ENCODE assay signal across 9 cellular contexts in genomic region chr14:77375164-77375950, GRCh38. TPM values are rescaled to one million over a fixed set of nuclear protein-coding genes. Genes with fewer than 3 reads are reported as not detected.
A peak's percentile ranks its signal among the peaks of the same experiment; 100 is the strongest.
DNase-seq lines count a peak whose midpoint lies in the region; ATAC-seq and TF ChIP-seq lines count a peak whose summit lies in the region.
"Had no signal": no experiment of that assay in that cellular context is flagged by ENCODE, and none has a peak within 500 bp of the region (broad histone marks: within the 10 kb centered on the region; RNA-seq: fewer than 3 reads in every experiment).

No MANE protein-coding gene starts in this region.

- H3K27me3 ChIP-seq in left ventricle myocardium inferior (ENCODE audit: low read depth) = no peaks in the 10 kb centered on the region
- H3K27me3 ChIP-seq in PC-3 (ENCODE audit: low read length) = no peaks in the 10 kb centered on the region
- H3K27me3 ChIP-seq in fibroblast of lung (ENCODE audit: control insufficient read depth, insufficient read depth, low read length) = no peaks in the 10 kb centered on the region
- H3K27me3 ChIP-seq in tibial artery = no peaks in the 10 kb centered on the region

- H3K9me3 ChIP-seq in left ventricle myocardium inferior (replicated peaks) (no peaks in the 10 kb centered on the region), PC-3 (ENCODE audit: low read length) (no peaks in the 10 kb centered on the region), fibroblast of lung (ENCODE audit: control insufficient read depth, insufficient read depth, low read depth, low read length) (no peaks in the 10 kb centered on the region), tibial artery (no peaks in the 10 kb centered on the region)

- peak overlapping the region; percentile 92 for H3K4me2 ChIP-seq in PC-3 (ENCODE audit: low read length)
- peak overlapping the region; percentile 91 for H3K4me2 ChIP-seq in fibroblast of lung (ENCODE audit: extremely low read depth, insufficient read depth, low read length)

- CTCF ChIA-PET in PC-3 (lab: Charles Lee) = no interaction called here

- TF ChIP-seq CTCF in left ventricle myocardium inferior (IDR thresholded peaks at IDR 0.05; ENCODE audit: borderline replicate concordance) (no peak), PC-3 (conservative IDR thresholded peaks at IDR 0.05; ENCODE audit: low read depth, low read length) (no peak), fibroblast of lung (conservative IDR thresholded peaks at IDR 0.05 in 1 of 2, IDR thresholded peaks at IDR 0.05 in 1 of 2; ENCODE audit: low read depth in 1 of 2, low read length in 2 of 2) (no peak), tibial artery (IDR thresholded peaks at IDR 0.05) (no peak)

- H2AFZ ChIP-seq in PC-3 (ENCODE audit: low read length) (peak overlapping the region; percentile 98; the same call in 1 of the 2 replicates), fibroblast of lung (ENCODE audit: low read length) (no peak overlapping the region)

- no peaks in the 10 kb centered on the region for H3F3A ChIP-seq in PC-3 (ENCODE audit: low read length, unreplicated experiment)

- H4K20me1 ChIP-seq in PC-3 (ENCODE audit: low read length) = no peaks in the 10 kb centered on the region
- H4K20me1 ChIP-seq in fibroblast of lung (ENCODE audit: control insufficient read depth, extremely low read depth, insufficient read depth, low read length) = no peaks in the 10 kb centered on the region

- ATAC-seq in Right ventricle myocardium superior (ENCODE audit: poor library complexity) (no peak), PC-3 (no peak), HG03108 (IDR thresholded peaks at IDR 0.05; ENCODE audit: unreplicated experiment) (no peak)

- POLR2A ChIA-PET in PC-3 (lab: Charles Lee; ENCODE audit: unreplicated experiment) = no interaction called here

- H3K79me2 ChIP-seq in PC-3 (ENCODE audit: low read length) (peaks cover 35% of the 10 kb centered on the region), fibroblast of lung (ENCODE audit: control insufficient read depth, insufficient read depth, low read length) (no peaks in the 10 kb centered on the region)

- H3K36me3 ChIP-seq in left ventricle myocardium inferior (no peaks in the 10 kb centered on the region), PC-3 (ENCODE audit: low read depth, low read length) (no peaks in the 10 kb centered on the region), fibroblast of lung (ENCODE audit: control insufficient read depth, insufficient read depth, low read length) (no peaks in the 10 kb centered on the region), tibial artery (no peaks in the 10 kb centered on the region)

- peak overlapping the region; percentile 86 for H3K9ac ChIP-seq in PC-3 (ENCODE audit: low read length)
- no peak overlapping the region for H3K9ac ChIP-seq in fibroblast of lung (ENCODE audit: insufficient read depth, low read length)

- H3K4me3 ChIP-seq in left ventricle myocardium inferior (peak overlapping the region; percentile 91), PC-3 (ENCODE audit: low read length) (peak overlapping the region; percentile 92), fibroblast of lung (replicated peaks in 1 of 4; ENCODE audit: control extremely low read depth in 1 of 4, insufficient read depth in 1 of 4, low read depth in 3 of 4, low read length in 4 of 4) (peak overlapping the region in 2 of 4 experiments; percentile 72 to 73), tibial artery (peak overlapping the region; percentile 71 to 89)

- BruUV-seq in PC-3 (replicated peaks; lab: Mats Ljungman, UMichigan) = TSS peak; percentile 34

- H3K27ac ChIP-seq in left ventricle myocardium inferior (replicated peaks) (no peak overlapping the region), PC-3 (ENCODE audit: low read length) (no peak overlapping the region), fibroblast of lung (ENCODE audit: insufficient read depth, low read length) (no peak overlapping the region), tibial artery (no peak overlapping the region)

- intact Hi-C loops in left ventricle myocardium inferior (cut with micrococcal nuclease) = no loop called here
- intact Hi-C loops in Right ventricle myocardium superior (cut with DNase I) = loop anchor here (5.0 kb wide), 1 partner anchor 48 kb away; no protein-coding TSS in a partner anchor
- intact Hi-C loops in PC-3 (cut with micrococcal nuclease) = no loop called here
- intact Hi-C loops in tibial artery (cut with DNase I; ENCODE audit: low total_unique reads) = no loop called here

- H3K4me1 ChIP-seq in left ventricle myocardium inferior (peaks cover 28% of the 10 kb centered on the region), PC-3 (ENCODE audit: insufficient read depth, low read length) (peaks cover 27% of the 10 kb centered on the region), fibroblast of lung (ENCODE audit: control insufficient read depth, extremely low read depth, insufficient read depth, low read length) (no peaks in the 10 kb centered on the region), tibial artery (peaks cover 0 to 15% (median 12%) of the 10 kb centered on the region in 4 donors)

- DNase-seq in left ventricle myocardium inferior (no peak), Right ventricle myocardium superior (no peak), PC-3 (no peak), fibroblast of lung (ENCODE audit: low read depth in 2 of 2) (no peak), tibial artery (no peak), ureter (ENCODE audit: low spot score) (no peak)
- no peak for DNase-seq in stimulated activated naive CD4-positive, alpha-beta T cell treated with Interleukin-2 at 50 U/mL for 16 hours (lab: John Stamatoyannopoulos, UW)
- DNase-seq: NCI-H2081 treated with DMSO at 0.1 percent for 48 hours had no signal

- H3K9me2 ChIP-seq in PC-3 (replicated peaks; ENCODE audit: low read length) = no peaks in the 10 kb centered on the region

RNA-seq across cellular contexts. Expression of gene TMED8, which starts 1.5 kb away (rescaled TPM):
- total RNA-seq in left ventricle myocardium inferior = 5.4 TPM
- total RNA-seq in Right ventricle myocardium superior = 4.8 TPM
- 16.8 and 17.8 TPM in 2 replicates for total RNA-seq in PC-3 (2014; rRNA removed)
- 7.4 TPM in 2 replicates for total RNA-seq in fibroblast of lung
- 5.1 and 7.0 TPM in 2 replicates for polyA plus RNA-seq in fibroblast of lung
- polyA plus RNA-seq in fibroblast of lung (2012) = 3.2 and 4.3 TPM in 2 replicates
- polyA minus RNA-seq in fibroblast of lung (ENCODE audit: low replicate concordance) = 5.5 and 7.1 TPM in 2 replicates
- total RNA-seq in ureter = 13.3 TPM

RNA-seq across cellular contexts. Expression of gene SAMD15, which starts 1.8 kb away (rescaled TPM):
- total RNA-seq in left ventricle myocardium inferior (0.08 TPM), Right ventricle myocardium superior (not detected), PC-3 (2014; rRNA removed) (1.2 and 6.2 TPM in 2 replicates), fibroblast of lung (0.33 and 0.77 TPM in 2 replicates), ureter (1.8 TPM)
- polyA plus RNA-seq in fibroblast of lung = 0.69 and 1.1 TPM in 2 replicates
- polyA plus RNA-seq in fibroblast of lung (2012) = 0.31 and 0.70 TPM in 2 replicates
- polyA minus RNA-seq in fibroblast of lung (ENCODE audit: low replicate concordance) = 0.19 TPM in 1 of 2 replicates, not detected in the other

RNA-seq across cellular contexts. Expression of gene NOXRED1, which starts 48.0 kb away (rescaled TPM):
- 0.14 TPM for total RNA-seq in left ventricle myocardium inferior
- not detected for total RNA-seq in Right ventricle myocardium superior
- 0.33 and 0.46 TPM in 2 replicates for total RNA-seq in PC-3 (2014; rRNA removed)
- total RNA-seq in fibroblast of lung = 0.26 and 0.83 TPM in 2 replicates
- polyA plus RNA-seq in fibroblast of lung = 0.05 and 0.14 TPM in 2 replicates
- 0.09 and 0.13 TPM in 2 replicates for polyA plus RNA-seq in fibroblast of lung (2012)
- polyA minus RNA-seq in fibroblast of lung (ENCODE audit: low replicate concordance) = not detected in 2 replicates
- 1.7 TPM for total RNA-seq in ureter

RNA-seq across cellular contexts. Expression of gene GSTZ1, which starts 54.5 kb away (rescaled TPM):
- total RNA-seq in left ventricle myocardium inferior (14.7 TPM), Right ventricle myocardium superior (14.9 TPM), PC-3 (2014; rRNA removed) (49.9 and 57.4 TPM in 2 replicates), fibroblast of lung (13.7 and 20.5 TPM in 2 replicates), ureter (29.4 TPM)
- 12.4 and 14.4 TPM in 2 replicates for polyA plus RNA-seq in fibroblast of lung
- 16.9 and 18.1 TPM in 2 replicates for polyA plus RNA-seq in fibroblast of lung (2012)
- 24.2 and 31.3 TPM in 2 replicates for polyA minus RNA-seq in fibroblast of lung (ENCODE audit: low replicate concordance)

RNA-seq across cellular contexts. Expression of gene POMT2, which starts 54.7 kb away (rescaled TPM):
- total RNA-seq in left ventricle myocardium inferior = 13.4 TPM
- 19.7 TPM for total RNA-seq in Right ventricle myocardium superior
- 57.6 and 67.6 TPM in 2 replicates for total RNA-seq in PC-3 (2014; rRNA removed)
- 8.5 and 9.6 TPM in 2 replicates for total RNA-seq in fibroblast of lung
- polyA plus RNA-seq in fibroblast of lung = 11.0 and 12.0 TPM in 2 replicates
- polyA plus RNA-seq in fibroblast of lung (2012) = 10.3 and 11.6 TPM in 2 replicates
- 73.4 and 92.5 TPM in 2 replicates for polyA minus RNA-seq in fibroblast of lung (ENCODE audit: low replicate concordance)
- total RNA-seq in ureter = 37.6 TPM
